ENCODE assay signal across 25 cellular contexts in the genomic region with DNA sequence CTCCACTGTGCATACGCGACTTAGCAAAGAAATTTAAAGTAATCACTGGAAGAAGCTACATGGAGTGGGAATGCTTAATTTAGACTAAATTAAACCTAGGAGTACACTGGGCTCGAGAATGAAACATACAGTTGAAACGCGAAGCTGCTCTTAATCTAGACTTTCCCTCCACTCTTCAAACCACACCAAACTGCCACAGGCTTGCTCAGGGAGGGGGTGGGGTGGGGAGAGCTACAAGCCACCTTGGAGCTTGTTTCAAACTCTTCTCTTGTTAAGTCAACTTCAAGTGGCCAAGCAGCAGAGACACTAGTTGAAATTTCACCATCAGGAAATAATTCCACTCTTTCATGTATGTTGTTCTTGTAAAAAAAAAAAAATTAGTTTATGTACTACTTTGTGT.
DNase-seq lines count a peak whose midpoint lies in the region; ATAC-seq and TF ChIP-seq lines count a peak whose summit lies in the region.
"Had no signal": no experiment of that assay in that cellular context is flagged by ENCODE, and none has a peak within 500 bp of the region (broad histone marks: within the 10 kb centered on the region; RNA-seq: fewer than 3 reads in every experiment).

No MANE protein-coding gene starts in this region.

- H3K4me1 Mint-ChIP-seq in activated CD4-positive, alpha-beta T cell treated with anti-CD3 and anti-CD28 coated beads, Interleukin-2, amount 10 ng/mL, durations not matched to agents 24 days and 14 days = peaks cover 4% of the 10 kb centered on the region
- peaks cover 4% of the 10 kb centered on the region for H3K4me1 Mint-ChIP-seq in activated CD4-positive, alpha-beta memory T cell treated with anti-CD3 and anti-CD28 coated beads for 36 hours (ENCODE audit: low read depth)
- H3K4me1 Mint-ChIP-seq in immature natural killer cell = peaks cover 3 to 10% of the 10 kb centered on the region in 2 donors
- H3K4me1 Mint-ChIP-seq in activated T-helper 2 cell treated with anti-CD3 and anti-CD28 coated beads, Interferon-gamma antibody, Interleukin-2, Interleukin-4, amounts not matched to agents 10 μg/mL and 5 μg/mL and 100 μg/mL, durations not matched to agents 14 hours and 24 hours and 36 hours (ENCODE audit: low read depth) = peaks cover 6% of the 10 kb centered on the region

- peak; percentile 97 for ATAC-seq in DND-41 (ENCODE audit: insufficient read depth, low read depth)
- no peak for ATAC-seq in GM21360 (IDR thresholded peaks at IDR 0.05; ENCODE audit: unreplicated experiment)
- ATAC-seq in HG02885 (IDR thresholded peaks at IDR 0.05; ENCODE audit: poor library complexity, unreplicated experiment) = no peak
- ATAC-seq: left ventricle myocardium superior had no signal

- TF ChIP-seq CTCF in DND-41 (IDR thresholded peaks at IDR 0.05; ENCODE audit: borderline replicate concordance, extremely low read depth, low read length, poor library complexity, severe bottlenecking) = no peak

- no peaks in the 10 kb centered on the region for H3K27me3 ChIP-seq in DND-41 (ENCODE audit: insufficient read depth, low read length, poor library complexity)
- H3K27me3 ChIP-seq: cardiac muscle cell, MG63, SJCRH30, stomach, transverse colon had no signal

- no peak overlapping the region for H3K4me3 Mint-ChIP-seq in activated CD4-positive, alpha-beta T cell treated with anti-CD3 and anti-CD28 coated beads, Interleukin-2, amount 10 ng/mL, durations not matched to agents 24 days and 14 days
- H3K4me3 Mint-ChIP-seq in activated CD4-positive, alpha-beta memory T cell treated with anti-CD3 and anti-CD28 coated beads for 36 hours = no peak overlapping the region
- no peak overlapping the region for H3K4me3 Mint-ChIP-seq in immature natural killer cell
- no peak overlapping the region for H3K4me3 Mint-ChIP-seq in activated T-helper 2 cell treated with anti-CD3 and anti-CD28 coated beads, Interferon-gamma antibody, Interleukin-2, Interleukin-4, amounts not matched to agents 10 μg/mL and 5 μg/mL and 100 μg/mL, durations not matched to agents 14 hours and 24 hours and 36 hours (ENCODE audit: low read depth)
- H3K4me3 Mint-ChIP-seq: naive B cell had no signal

- peaks cover 35% of the 10 kb centered on the region for H3K36me3 ChIP-seq in DND-41 (ENCODE audit: insufficient read depth, low read length)

- peak overlapping the region; percentile 70 for H2AFZ ChIP-seq in DND-41 (ENCODE audit: low read depth, low read length)

- H3K9ac ChIP-seq in DND-41 (ENCODE audit: low read depth, low read length) = peak overlapping the region; percentile 49

- peaks cover 14% of the 10 kb centered on the region for H3K9me3 Mint-ChIP-seq in activated CD4-positive, alpha-beta T cell treated with anti-CD3 and anti-CD28 coated beads, Interleukin-2, amount 10 ng/mL, durations not matched to agents 24 days and 14 days
- peaks cover 5% of the 10 kb centered on the region for H3K9me3 Mint-ChIP-seq in activated CD4-positive, alpha-beta memory T cell treated with anti-CD3 and anti-CD28 coated beads for 36 hours
- H3K9me3 Mint-ChIP-seq in immature natural killer cell = no peaks in the 10 kb centered on the region
- peaks cover 16% of the 10 kb centered on the region for H3K9me3 Mint-ChIP-seq in activated T-helper 2 cell treated with anti-CD3 and anti-CD28 coated beads, Interferon-gamma antibody, Interleukin-2, Interleukin-4, amounts not matched to agents 10 μg/mL and 5 μg/mL and 100 μg/mL, durations not matched to agents 14 hours and 24 hours and 36 hours

- H3K27ac Mint-ChIP-seq in activated CD4-positive, alpha-beta T cell treated with anti-CD3 and anti-CD28 coated beads, Interleukin-2, amount 10 ng/mL, durations not matched to agents 24 days and 14 days = peak overlapping the region; percentile 45
- peak overlapping the region; percentile 40 for H3K27ac Mint-ChIP-seq in activated CD4-positive, alpha-beta memory T cell treated with anti-CD3 and anti-CD28 coated beads for 36 hours
- peak overlapping the region in 4 of 6 donors; percentile 12 to 70 (median 34) for H3K27ac Mint-ChIP-seq in immature natural killer cell
- H3K27ac Mint-ChIP-seq in activated T-helper 2 cell treated with anti-CD3 and anti-CD28 coated beads, Interferon-gamma antibody, Interleukin-2, Interleukin-4, amounts not matched to agents 10 μg/mL and 5 μg/mL and 100 μg/mL, durations not matched to agents 14 hours and 24 hours and 36 hours = no peak overlapping the region

- no peaks in the 10 kb centered on the region for H3K27me3 Mint-ChIP-seq in activated CD4-positive, alpha-beta T cell treated with anti-CD3 and anti-CD28 coated beads, Interleukin-2, amount 10 ng/mL, durations not matched to agents 24 days and 14 days
- no peaks in the 10 kb centered on the region for H3K27me3 Mint-ChIP-seq in activated CD4-positive, alpha-beta memory T cell treated with anti-CD3 and anti-CD28 coated beads for 36 hours
- peaks cover 0 to 6% (median 1%) of the 10 kb centered on the region in 3 donors for H3K27me3 Mint-ChIP-seq in immature natural killer cell (ENCODE audit: low read depth in 3 of 3)
- no peaks in the 10 kb centered on the region for H3K27me3 Mint-ChIP-seq in activated T-helper 2 cell treated with anti-CD3 and anti-CD28 coated beads, Interferon-gamma antibody, Interleukin-2, Interleukin-4, amounts not matched to agents 10 μg/mL and 5 μg/mL and 100 μg/mL, durations not matched to agents 14 hours and 24 hours and 36 hours (ENCODE audit: low read depth)
- H3K27me3 Mint-ChIP-seq: naive B cell had no signal

- CTCF ChIA-PET in activated CD4-positive, alpha-beta memory T cell treated with anti-CD3 and anti-CD28 coated beads for 36 hours (lab: Charles Lee) = interaction anchor here (0.6 to 2.3 kb wide), 2 partner anchors 68 to 74 kb away, joined by 3 to 9 read pairs; no protein-coding TSS in a partner anchor

- DNase-seq in activated CD4-positive, alpha-beta T cell treated with anti-CD3 and anti-CD28 coated beads, Interleukin-2, amount 10 ng/mL, durations not matched to agents 24 days and 14 days = no peak
- no peak for DNase-seq in activated CD4-positive, alpha-beta T cell treated with anti-CD3 and anti-CD28 coated beads, Interleukin-2, amount 50 U/mL, for 48 hours
- DNase-seq in DND-41 (peak; percentile 77), immature natural killer cell (no peak)
- DNase-seq in activated CD4-positive, alpha-beta memory T cell treated with anti-CD3 and anti-CD28 coated beads for 36 hours = no peak
- no peak for DNase-seq in activated T-helper 2 cell treated with anti-CD3 and anti-CD28 coated beads, Interferon-gamma antibody, Interleukin-2, Interleukin-4, amounts not matched to agents 10 μg/mL and 5 μg/mL and 100 μg/mL, durations not matched to agents 14 hours and 24 hours and 36 hours (ENCODE audit: low spot score)
- DNase-seq: activated gamma-delta T cell; aorta; DMS53; effector memory CD4-positive, alpha-beta T cell; erythroblast; HCEC 1CT; KBM-7; left ventricle myocardium superior; MG63; naive B cell; NCI-H2029; NCI-H226; SJCRH30; stomach; transverse colon had no signal

- POLR2A ChIA-PET in activated CD4-positive, alpha-beta memory T cell treated with anti-CD3 and anti-CD28 coated beads for 36 hours (lab: Charles Lee) = interaction anchor here (1.4 to 1.8 kb wide), 2 partner anchors 16 to 71 kb away, joined by 5 to 6 read pairs; no protein-coding TSS in a partner anchor

- peak overlapping the region; percentile 90 for H3K27ac ChIP-seq in DND-41 (ENCODE audit: low read length)
- H3K27ac ChIP-seq: cardiac muscle cell, coronary artery, SJCRH30, stomach, transverse colon had no signal

- H3K4me2 ChIP-seq in DND-41 (ENCODE audit: insufficient read depth, low read length) = peak overlapping the region; percentile 39

- no peaks in the 10 kb centered on the region for H3K9me3 ChIP-seq in DND-41 (ENCODE audit: insufficient read depth, low read length, severe bottlenecking)
- H3K9me3 ChIP-seq: MG63, SJCRH30, stomach, transverse colon had no signal

- H4K20me1 ChIP-seq in DND-41 (ENCODE audit: insufficient read depth, low read length) = no peaks in the 10 kb centered on the region

- H3K79me2 ChIP-seq in DND-41 (ENCODE audit: insufficient read depth, low read length) = no peaks in the 10 kb centered on the region

- intact Hi-C loops in activated CD4-positive, alpha-beta T cell treated with anti-CD3 and anti-CD28 coated beads, Interleukin-2, amount 10 ng/mL, durations not matched to agents 24 days and 14 days (cut with micrococcal nuclease) = no loop called here
- intact Hi-C loops in activated CD4-positive, alpha-beta memory T cell treated with anti-CD3 and anti-CD28 coated beads for 36 hours (cut with micrococcal nuclease) = no loop called here
- intact Hi-C loops in activated T-helper 2 cell treated with anti-CD3 and anti-CD28 coated beads, Interferon-gamma antibody, Interleukin-2, Interleukin-4, amounts not matched to agents 10 μg/mL and 5 μg/mL and 100 μg/mL, durations not matched to agents 14 hours and 24 hours and 36 hours (cut with micrococcal nuclease) = no loop called here

- no peak overlapping the region; a peak in 1 of 4 replicates for H3K4me3 ChIP-seq in DND-41 (ENCODE audit: low read depth in 1 of 2, low read length in 2 of 2)
- H3K4me3 ChIP-seq: cardiac muscle cell, coronary artery, MG63, SJCRH30, stomach, transverse colon had no signal

- peaks cover 21% of the 10 kb centered on the region for H3K4me1 ChIP-seq in DND-41 (ENCODE audit: insufficient read depth, low read length)
- H3K4me1 ChIP-seq: SJCRH30, transverse colon had no signal

- H3K36me3 Mint-ChIP-seq in activated CD4-positive, alpha-beta T cell treated with anti-CD3 and anti-CD28 coated beads, Interleukin-2, amount 10 ng/mL, durations not matched to agents 24 days and 14 days (ENCODE audit: low read depth) = peaks cover 89% of the 10 kb centered on the region
- peaks cover 78% of the 10 kb centered on the region for H3K36me3 Mint-ChIP-seq in activated CD4-positive, alpha-beta memory T cell treated with anti-CD3 and anti-CD28 coated beads for 36 hours
- peaks cover 46 to 75% (median 58%) of the 10 kb centered on the region in 3 donors for H3K36me3 Mint-ChIP-seq in immature natural killer cell
- H3K36me3 Mint-ChIP-seq in activated T-helper 2 cell treated with anti-CD3 and anti-CD28 coated beads, Interferon-gamma antibody, Interleukin-2, Interleukin-4, amounts not matched to agents 10 μg/mL and 5 μg/mL and 100 μg/mL, durations not matched to agents 14 hours and 24 hours and 36 hours (ENCODE audit: low read depth) = peaks cover 96% of the 10 kb centered on the region
